30 cellular contexts compared by ENCODE assay signal in the genomic region with DNA sequence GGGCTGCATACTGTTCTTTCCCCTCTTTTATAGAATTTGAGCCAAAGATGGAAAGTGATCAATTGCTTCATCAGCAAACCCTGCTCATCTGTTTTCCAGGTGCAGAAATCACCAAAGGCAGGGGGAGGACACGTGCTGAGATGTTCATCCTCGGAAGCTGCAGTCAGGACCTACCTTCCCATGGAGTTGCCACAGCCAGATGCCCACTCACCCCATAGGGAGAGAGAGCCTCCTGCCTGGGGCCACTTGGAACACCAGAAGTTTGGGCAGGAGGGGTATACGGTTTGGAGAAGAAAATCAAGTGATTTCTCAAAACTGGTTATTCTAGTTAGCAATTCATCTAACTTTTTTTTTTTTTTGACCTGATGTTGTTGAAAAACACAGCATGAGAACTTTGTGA. TPM values are rescaled to one million over a fixed set of nuclear protein-coding genes. Genes with fewer than 3 reads are reported as not detected.
"Had no signal": no experiment of that assay in that cellular context is flagged by ENCODE, and none has a peak within 500 bp of the region (broad histone marks: within the 10 kb centered on the region; RNA-seq: fewer than 3 reads in every experiment).

No MANE protein-coding gene starts in this region.

- ATAC-seq: activated CD4-positive, alpha-beta T cell treated with anti-CD3 and anti-CD28 coated beads for 36 hours; activated CD8-positive, alpha-beta memory T cell treated with anti-CD3 and anti-CD28 coated beads, Interleukin-2, amount 10 ng/mL, durations not matched to agents 7 days and 5 days; activated naive CD8-positive, alpha-beta T cell treated with anti-CD3 and anti-CD28 coated beads, Interleukin-2, amount 50 U/mL, for 24 hours; body of pancreas; foreskin keratinocyte; gastrocnemius medialis had no signal

- H3K4me3 Mint-ChIP-seq: activated CD4-positive, alpha-beta memory T cell treated with anti-CD3 and anti-CD28 coated beads, Interleukin-2, amount 10 ng/mL, durations not matched to agents 7 days and 5 days; activated CD4-positive, alpha-beta T cell treated with anti-CD3 and anti-CD28 coated beads for 36 hours; activated CD4-positive, alpha-beta T cell treated with anti-CD3 and anti-CD28 coated beads, Interleukin-2, amount 10 ng/mL, durations not matched to agents 7 days and 5 days; activated CD8-positive, alpha-beta memory T cell treated with anti-CD3 and anti-CD28 coated beads, Interleukin-2, amount 10 ng/mL, durations not matched to agents 7 days and 5 days; activated naive CD4-positive, alpha-beta T cell treated with anti-CD3 and anti-CD28 coated beads for 36 hours; activated naive CD4-positive, alpha-beta T cell treated with anti-CD3 and anti-CD28 coated beads, Interleukin-2, amount 50 U/mL, for 24 hours; activated naive CD8-positive, alpha-beta T cell treated with anti-CD3 and anti-CD28 coated beads for 36 hours; activated naive CD8-positive, alpha-beta T cell treated with anti-CD3 and anti-CD28 coated beads, Interleukin-2, amount 50 U/mL, for 24 hours; activated T-helper 1 cell treated with anti-CD3 and anti-CD28 coated beads, Interleukin-12 subunit alpha, Interleukin-12 subunit beta, Interleukin-2, Interleukin-4 antibody, amounts not matched to agents 30 ng/mL and 10 ng/mL and 1 ng/mL, durations not matched to agents 14 hours and 24 hours and 36 hours had no signal

- H3K27me3 Mint-ChIP-seq: activated CD4-positive, alpha-beta memory T cell treated with anti-CD3 and anti-CD28 coated beads, Interleukin-2, amount 10 ng/mL, durations not matched to agents 7 days and 5 days; activated CD8-positive, alpha-beta memory T cell treated with anti-CD3 and anti-CD28 coated beads, Interleukin-2, amount 10 ng/mL, durations not matched to agents 7 days and 5 days; activated naive CD4-positive, alpha-beta T cell treated with anti-CD3 and anti-CD28 coated beads, Interleukin-2, amount 50 U/mL, for 24 hours; activated naive CD8-positive, alpha-beta T cell treated with anti-CD3 and anti-CD28 coated beads for 36 hours; activated naive CD8-positive, alpha-beta T cell treated with anti-CD3 and anti-CD28 coated beads, Interleukin-2, amount 50 U/mL, for 24 hours had no signal

- H3K4me3 ChIP-seq: adrenal gland, body of pancreas, colonic mucosa, esophagus muscularis mucosa, gastrocnemius medialis had no signal

- H3K9me3 ChIP-seq: adrenal gland, body of pancreas, colonic mucosa, gastrocnemius medialis had no signal

- H3K27ac Mint-ChIP-seq: activated CD4-positive, alpha-beta memory T cell treated with anti-CD3 and anti-CD28 coated beads, Interleukin-2, amount 10 ng/mL, durations not matched to agents 7 days and 5 days; activated CD4-positive, alpha-beta T cell treated with anti-CD3 and anti-CD28 coated beads for 36 hours; activated CD4-positive, alpha-beta T cell treated with anti-CD3 and anti-CD28 coated beads, Interleukin-2, amount 10 ng/mL, durations not matched to agents 7 days and 5 days; activated CD8-positive, alpha-beta memory T cell treated with anti-CD3 and anti-CD28 coated beads, Interleukin-2, amount 10 ng/mL, durations not matched to agents 7 days and 5 days; activated naive CD4-positive, alpha-beta T cell treated with anti-CD3 and anti-CD28 coated beads for 36 hours; activated naive CD4-positive, alpha-beta T cell treated with anti-CD3 and anti-CD28 coated beads, Interleukin-2, amount 50 U/mL, for 24 hours; activated naive CD8-positive, alpha-beta T cell treated with anti-CD3 and anti-CD28 coated beads for 36 hours; activated naive CD8-positive, alpha-beta T cell treated with anti-CD3 and anti-CD28 coated beads, Interleukin-2, amount 50 U/mL, for 24 hours; activated T-helper 1 cell treated with anti-CD3 and anti-CD28 coated beads, Interleukin-12 subunit alpha, Interleukin-12 subunit beta, Interleukin-2, Interleukin-4 antibody, amounts not matched to agents 30 ng/mL and 10 ng/mL and 1 ng/mL, durations not matched to agents 14 hours and 24 hours and 36 hours; activated T-helper 2 cell treated with anti-CD3 and anti-CD28 coated beads, Interferon-gamma antibody, Interleukin-2, Interleukin-4, amounts not matched to agents 10 μg/mL and 5 μg/mL and 100 μg/mL, durations not matched to agents 14 hours and 24 hours and 36 hours had no signal

- DNase-seq: activated CD4-positive, alpha-beta T cell treated with anti-CD3 and anti-CD28 coated beads for 36 hours; activated CD4-positive, alpha-beta T cell treated with anti-CD3 and anti-CD28 coated beads, Interleukin-2, amount 10 ng/mL, durations not matched to agents 7 days and 5 days; activated CD4-positive, alpha-beta T cell treated with anti-CD3 and anti-CD28 coated beads, Interleukin-2, amount 50 U/mL, for 4 hours; activated CD4-positive, CD25-positive, alpha-beta regulatory T cell; activated CD4-positive, CD25-positive, alpha-beta regulatory T cell treated with anti-CD3 and anti-CD28 coated beads, Interleukin-2, amount 50 U/mL, for 72 hours; activated CD8-positive, alpha-beta memory T cell treated with anti-CD3 and anti-CD28 coated beads, Interleukin-2, amount 10 ng/mL, durations not matched to agents 7 days and 5 days; activated CD8-positive, alpha-beta memory T cell treated with anti-CD3 and anti-CD28 coated beads, Interleukin-2, amount 50 U/mL, for 4 hours; activated effector memory CD4-positive, alpha-beta T cell treated with anti-CD3 and anti-CD28 coated beads, Interleukin-2, amount 50 U/mL, for 16 hours; activated naive CD4-positive, alpha-beta T cell treated with anti-CD3 and anti-CD28 coated beads for 36 hours; activated naive CD8-positive, alpha-beta T cell treated with anti-CD3 and anti-CD28 coated beads for 36 hours; activated naive CD8-positive, alpha-beta T cell treated with anti-CD3 and anti-CD28 coated beads, Interleukin-2, amount 50 U/mL, for 24 hours; activated T-cell treated with anti-CD3 and anti-CD28 coated beads, Interleukin-2, amount 50 U/mL, for 1 hour; amygdala; aorta; caudate nucleus; colonic mucosa; effector memory CD4-positive, alpha-beta T cell; erythroblast; foreskin keratinocyte; gastrocnemius medialis; glutamatergic neuron; T-helper 2 cell had no signal

- H3K27me3 ChIP-seq: adrenal gland, body of pancreas, colonic mucosa, esophagus muscularis mucosa, foreskin keratinocyte, gastrocnemius medialis had no signal

- H3K4me1 ChIP-seq: adrenal gland, body of pancreas, colonic mucosa, esophagus muscularis mucosa, foreskin keratinocyte, gastrocnemius medialis had no signal

- H3K27ac ChIP-seq: adrenal gland, body of pancreas, colonic mucosa, esophagus muscularis mucosa, foreskin keratinocyte, gastrocnemius medialis had no signal

- H3K36me3 ChIP-seq: adrenal gland, colonic mucosa, esophagus muscularis mucosa, gastrocnemius medialis had no signal

RNA-seq across cellular contexts. Expression of a gene that starts 5.3 kb away (rescaled TPM):
- total RNA-seq: dermis microvascular lymphatic vessel endothelial cell, foreskin keratinocyte had no signal
- polyA plus RNA-seq: foreskin keratinocyte had no signal
